In genomic region chr11:1882265-1883238, GRCh38 we compare ENCODE assay signal across 8 cellular contexts. TPM values are rescaled to one million over a fixed set of nuclear protein-coding genes. Genes with fewer than 3 reads are reported as not detected.
DNase-seq lines count a peak whose midpoint lies in the region; ATAC-seq, FAIRE-seq and TF ChIP-seq lines count a peak whose summit lies in the region.

No MANE protein-coding gene starts in this region.

- H3K4me3 ChIP-seq in endothelial cell of umbilical vein (replicated peaks in 1 of 3; ENCODE audit: insufficient read depth in 1 of 3, low read depth in 1 of 3, low read length in 3 of 3) = no peak overlapping the region

- POLR2A ChIA-PET in endothelial cell of umbilical vein (lab: Charles Lee) = interaction anchor here (0.8 kb wide), 1 partner anchor 29 kb away, joined by 3 read pairs; no protein-coding TSS in a partner anchor

- DNase-seq in DMS79 treated with DMSO at 0.1 percent for 48 hours (lab: John Stamatoyannopoulos, UW) (peak; percentile 14), NOMO-1 treated with DMSO at 0.1 percent for 48 hours (lab: John Stamatoyannopoulos, UW; ENCODE audit: unreplicated experiment) (peak; percentile 41), endothelial cell of umbilical vein (ENCODE audit: low read depth, low spot score) (peak; percentile 60), myocyte (ENCODE audit: low read depth) (peak; percentile 76)
- peak; percentile 29 for DNase-seq in activated CD8-positive, alpha-beta memory T cell treated with anti-CD3 and anti-CD28 coated beads, Interleukin-2, amount 50 U/mL, for 1 hour (ENCODE audit: extremely low read depth)
- DNase-seq in stimulated activated CD8-positive, alpha-beta memory T cell treated with anti-CD3 and anti-CD28 coated beads, Interleukin-4, amount 100 ng/mL, for 48 hours = peak; percentile 91

- H3K27me3 ChIP-seq in endothelial cell of umbilical vein (ENCODE audit: control insufficient read depth in 2 of 2, insufficient read depth in 2 of 2, low read length in 2 of 2) = no peaks in the 10 kb centered on the region

- dilution Hi-C loops in endothelial cell of umbilical vein (cut with MboI; ENCODE audit: extremely low pct_ligation_motif_present, low sequenced_read_pairs) = no loop called here

- no peak overlapping the region for H2AFZ ChIP-seq in endothelial cell of umbilical vein (ENCODE audit: low read depth, low read length)

- H3K9me3 ChIP-seq in endothelial cell of umbilical vein (replicated peaks; ENCODE audit: control insufficient read depth, insufficient read depth, low read length) = no peaks in the 10 kb centered on the region

- H3K9ac ChIP-seq in endothelial cell of umbilical vein (replicated peaks; ENCODE audit: extremely low read depth, insufficient read depth, low read length) = no peak overlapping the region

- CTCF ChIA-PET in endothelial cell of umbilical vein (lab: Charles Lee) = interaction anchor here (0.6 to 3.7 kb wide), 75 partner anchors 9 to 641 kb away, joined by 3 to 262 read pairs (median 5); partner anchors contain the start of genes H19, IGF2, KRTAP5-6 and LSP1

- intact Hi-C loops in endothelial cell of umbilical vein (cut with micrococcal nuclease) = loop anchor here (1.0 kb wide), 2 partner anchors 45 to 269 kb away; no protein-coding TSS in a partner anchor

- ATAC-seq in HG03025 (IDR thresholded peaks at IDR 0.05; ENCODE audit: low FRiP score, unreplicated experiment) (peak; percentile 69), GM19328 (IDR thresholded peaks at IDR 0.05; ENCODE audit: unreplicated experiment) (no peak)

- no peaks in the 10 kb centered on the region for H3K79me2 ChIP-seq in endothelial cell of umbilical vein (ENCODE audit: control insufficient read depth, insufficient read depth, low read length)

- H3K4me1 ChIP-seq in endothelial cell of umbilical vein (ENCODE audit: control insufficient read depth, extremely low read depth, insufficient read depth, low read length) = no peaks in the 10 kb centered on the region

- TF ChIP-seq POLR2A in endothelial cell of umbilical vein (IDR thresholded peaks at IDR 0.05; ENCODE audit: low read depth, low read length) = no peak

- no peak overlapping the region for H3K4me2 ChIP-seq in endothelial cell of umbilical vein (ENCODE audit: insufficient read depth, low read length)

- H3K36me3 ChIP-seq in endothelial cell of umbilical vein (ENCODE audit: control insufficient read depth in 2 of 2, extremely low read depth in 1 of 2, insufficient read depth in 2 of 2, low read length in 2 of 2) = no peaks in the 10 kb centered on the region

- no peaks in the 10 kb centered on the region for H4K20me1 ChIP-seq in endothelial cell of umbilical vein (replicated peaks; ENCODE audit: control insufficient read depth, extremely low read depth, insufficient read depth, low read length)

- TF ChIP-seq CTCF in endothelial cell of umbilical vein (IDR thresholded peaks at IDR 0.05; ENCODE audit: extremely low read depth in 1 of 2, insufficient read depth in 1 of 2, low read depth in 1 of 2, low read length in 2 of 2) = peak; percentile 91 to 98

- no peaks in the 10 kb centered on the region for H3K9me1 ChIP-seq in endothelial cell of umbilical vein (replicated peaks; ENCODE audit: control insufficient read depth, extremely low read depth, insufficient read depth, low read length)

- BruUV-seq in endothelial cell of umbilical vein (replicated peaks; lab: Mats Ljungman, UMichigan) = no TSS peak

- peak; percentile 86 for FAIRE-seq in endothelial cell of umbilical vein (lab: Jason Lieb, UNC)

- no peak overlapping the region for H3K27ac ChIP-seq in endothelial cell of umbilical vein (ENCODE audit: insufficient read depth, low read depth, low read length)

TF ChIP-seq in endothelial cell of umbilical vein, 7 proteins besides CTCF, POLR2A, EP300 and RAD21:
- no peak for TF ChIP-seq POLR2AphosphoS5 (IDR thresholded peaks at IDR 0.05; ENCODE audit: insufficient read depth, low read depth, low read length)
- no peak for TF ChIP-seq EZH2 (IDR thresholded peaks at IDR 0.05; ENCODE audit: borderline replicate concordance, low read depth, low read length, severe bottlenecking)
- TF ChIP-seq MYC (IDR thresholded peaks at IDR 0.05; ENCODE audit: low read depth, low read length) = no peak
- TF ChIP-seq MAX (IDR thresholded peaks at IDR 0.05; ENCODE audit: insufficient read depth, insufficient read length) = no peak
- no peak for TF ChIP-seq JUN (IDR thresholded peaks at IDR 0.05; ENCODE audit: borderline replicate concordance, insufficient read depth, insufficient read length, low read depth)
- no peak for TF ChIP-seq GATA2 (IDR thresholded peaks at IDR 0.05; ENCODE audit: insufficient read depth, insufficient read length, low read depth, low read length)
- no peak for TF ChIP-seq FOS (IDR thresholded peaks at IDR 0.05; ENCODE audit: borderline replicate concordance, insufficient read depth, low read length)

RNA-seq across cellular contexts. Expression of gene PRR33, which starts 9.1 kb away (rescaled TPM):
- total RNA-seq in endothelial cell of umbilical vein (not detected in 2 replicates), myocyte (1.4 and 3.9 TPM in 2 replicates)
- not detected in 2 replicates for polyA plus RNA-seq in endothelial cell of umbilical vein
- polyA plus RNA-seq in endothelial cell of umbilical vein (2011; cell fraction: cytosol; rRNA removed) = not detected in 2 replicates
- not detected in 2 replicates for polyA plus RNA-seq in endothelial cell of umbilical vein (2011; cell fraction: nucleus; rRNA removed)
- polyA plus RNA-seq in endothelial cell of umbilical vein (2012) = not detected in 2 replicates
- polyA minus RNA-seq in endothelial cell of umbilical vein = not detected in 2 replicates
- not detected for polyA minus RNA-seq in endothelial cell of umbilical vein (2011; cell fraction: cytosol; rRNA and poly(A)+ RNA removed)
- not detected in 2 replicates for polyA minus RNA-seq in endothelial cell of umbilical vein (2011; cell fraction: nucleus; rRNA and poly(A)+ RNA removed)
- polyA plus RNA-seq in myocyte (2012) = 5.2 TPM

RNA-seq across cellular contexts. Expression of gene LSP1, which starts 29.7 kb away (rescaled TPM):
- total RNA-seq in endothelial cell of umbilical vein (not detected in 2 replicates), myocyte (407 and 468 TPM in 2 replicates)
- polyA plus RNA-seq in endothelial cell of umbilical vein = not detected in 2 replicates
- 0.05 TPM in 1 of 2 replicates, not detected in the other for polyA plus RNA-seq in endothelial cell of umbilical vein (2011; cell fraction: cytosol; rRNA removed)
- 0.13 TPM in 1 of 2 replicates, not detected in the other for polyA plus RNA-seq in endothelial cell of umbilical vein (2011; cell fraction: nucleus; rRNA removed)
- polyA plus RNA-seq in endothelial cell of umbilical vein (2012) = not detected in 2 replicates
- not detected in 2 replicates for polyA minus RNA-seq in endothelial cell of umbilical vein
- not detected for polyA minus RNA-seq in endothelial cell of umbilical vein (2011; cell fraction: cytosol; rRNA and poly(A)+ RNA removed)
- polyA minus RNA-seq in endothelial cell of umbilical vein (2011; cell fraction: nucleus; rRNA and poly(A)+ RNA removed) = not detected in 2 replicates
- 192 TPM for polyA plus RNA-seq in myocyte (2012)

RNA-seq across cellular contexts. Expression of gene TNNT3, which starts 37.0 kb away (rescaled TPM):
- total RNA-seq in endothelial cell of umbilical vein = not detected in 2 replicates
- polyA plus RNA-seq in endothelial cell of umbilical vein = not detected in 2 replicates
- not detected in 2 replicates for polyA plus RNA-seq in endothelial cell of umbilical vein (2011; cell fraction: cytosol; rRNA removed)
- not detected in 2 replicates for polyA plus RNA-seq in endothelial cell of umbilical vein (2011; cell fraction: nucleus; rRNA removed)
- not detected in 2 replicates for polyA plus RNA-seq in endothelial cell of umbilical vein (2012)
- not detected in 2 replicates for polyA minus RNA-seq in endothelial cell of umbilical vein
- not detected for polyA minus RNA-seq in endothelial cell of umbilical vein (2011; cell fraction: cytosol; rRNA and poly(A)+ RNA removed)
- not detected in 2 replicates for polyA minus RNA-seq in endothelial cell of umbilical vein (2011; cell fraction: nucleus; rRNA and poly(A)+ RNA removed)
- total RNA-seq in myocyte = 1,570 and 2,000 TPM in 2 replicates
- polyA plus RNA-seq in myocyte (2012) = 496 TPM

RNA-seq across cellular contexts. Expression of gene TNNI2, which starts 43.8 kb away (rescaled TPM):
- total RNA-seq in endothelial cell of umbilical vein (not detected in 2 replicates), myocyte (429 and 432 TPM in 2 replicates)
- not detected in 2 replicates for polyA plus RNA-seq in endothelial cell of umbilical vein
- polyA plus RNA-seq in endothelial cell of umbilical vein (2011; cell fraction: cytosol; rRNA removed) = not detected in 2 replicates
- polyA plus RNA-seq in endothelial cell of umbilical vein (2011; cell fraction: nucleus; rRNA removed) = not detected in 2 replicates
- polyA plus RNA-seq in endothelial cell of umbilical vein (2012) = not detected in 2 replicates
- not detected in 2 replicates for polyA minus RNA-seq in endothelial cell of umbilical vein
- not detected for polyA minus RNA-seq in endothelial cell of umbilical vein (2011; cell fraction: cytosol; rRNA and poly(A)+ RNA removed)
- polyA minus RNA-seq in endothelial cell of umbilical vein (2011; cell fraction: nucleus; rRNA and poly(A)+ RNA removed) = not detected in 2 replicates
- polyA plus RNA-seq in myocyte (2012) = 153 TPM

RNA-seq across cellular contexts. Expression of gene SYT8, which starts 47.8 kb away (rescaled TPM):
- not detected in 2 replicates for total RNA-seq in endothelial cell of umbilical vein
- not detected in 2 replicates for polyA plus RNA-seq in endothelial cell of umbilical vein
- not detected in 2 replicates for polyA plus RNA-seq in endothelial cell of umbilical vein (2011; cell fraction: cytosol; rRNA removed)
- polyA plus RNA-seq in endothelial cell of umbilical vein (2011; cell fraction: nucleus; rRNA removed) = not detected in 2 replicates
- not detected in 2 replicates for polyA plus RNA-seq in endothelial cell of umbilical vein (2012)
- not detected in 2 replicates for polyA minus RNA-seq in endothelial cell of umbilical vein
- polyA minus RNA-seq in endothelial cell of umbilical vein (2011; cell fraction: cytosol; rRNA and poly(A)+ RNA removed) = not detected
- polyA minus RNA-seq in endothelial cell of umbilical vein (2011; cell fraction: nucleus; rRNA and poly(A)+ RNA removed) = not detected in 2 replicates
- total RNA-seq in myocyte = 0.59 and 2.8 TPM in 2 replicates
- 5.5 TPM for polyA plus RNA-seq in myocyte (2012)

Comparison
In these comparisons a context has a peak if more than half of its experiments do, and no peak if none do; other contexts are left out.
1. DNase-seq: peak in every context shown above with its lines; median percentile 91 in stimulated activated CD8-positive, alpha-beta memory T cell treated with anti-CD3 and anti-CD28 coated beads, Interleukin-4, amount 100 ng/mL, for 48 hours; 76 in myocyte; 60 in endothelial cell of umbilical vein; 41 in NOMO-1 treated with DMSO at 0.1 percent for 48 hours; 29 in activated CD8-positive, alpha-beta memory T cell treated with anti-CD3 and anti-CD28 coated beads, Interleukin-2, amount 50 U/mL, for 1 hour; 14 in DMS79 treated with DMSO at 0.1 percent for 48 hours.
2. RNA of gene LSP1, which starts 29.7 kb away (total RNA-seq): 407 to 468 TPM in myocyte; not detected in endothelial cell of umbilical vein; every median in the first group is over 100 times any median in the second.
3. RNA of gene TNNT3, which starts 37.0 kb away (total RNA-seq): 1,570 to 2,000 TPM in myocyte; not detected in endothelial cell of umbilical vein; every median in the first group is over 1,000 times any median in the second.